18 cellular contexts compared by ENCODE assay signal in genomic region chr11:125368757-125369156, GRCh38.
DNase-seq lines count a peak whose midpoint lies in the region; ATAC-seq, FAIRE-seq and TF ChIP-seq lines count a peak whose summit lies in the region.
"Had no signal": no experiment of that assay in that cellular context is flagged by ENCODE, and none has a peak within 500 bp of the region (broad histone marks: within the 10 kb centered on the region; RNA-seq: fewer than 3 reads in every experiment).

No MANE protein-coding gene starts in this region.

- no peaks in the 10 kb centered on the region for H3K27me3 ChIP-seq in right cardiac atrium (ENCODE audit: control insufficient read depth, insufficient read depth)
- no peaks in the 10 kb centered on the region for H3K27me3 ChIP-seq in bronchial epithelial cell (ENCODE audit: control insufficient read depth, insufficient read depth, low read length)
- H3K27me3 ChIP-seq in gastrocnemius medialis = no peaks in the 10 kb centered on the region

- peaks cover 32% of the 10 kb centered on the region for H3K27me3 Mint-ChIP-seq in activated CD4-positive, alpha-beta T cell treated with anti-CD3 and anti-CD28 coated beads, Interleukin-2, amount 10 ng/mL, durations not matched to agents 7 days and 5 days

- DNase-seq in right cardiac atrium (no peak), cardiac septum (ENCODE audit: low spot score) (no peak), bronchial epithelial cell (ENCODE audit: low read depth) (no peak), gastrocnemius medialis (no peak), caudate nucleus (lab: John Stamatoyannopoulos, UW) (no peak)
- no peak for DNase-seq in activated T-cell treated with anti-CD3 and anti-CD28 coated beads, Interleukin-2, amount 50 U/mL, for 1 hour
- DNase-seq in activated CD4-positive, alpha-beta T cell treated with anti-CD3 and anti-CD28 coated beads, Interleukin-2, amount 10 ng/mL, durations not matched to agents 7 days and 5 days = no peak
- DNase-seq: C1 segment of cervical spinal cord; Calu3; CD4-positive, alpha-beta memory T cell; COR-L47; DMS153; DND-41; GOT3; H7; HCEC 1CT had no signal

- H3K27ac ChIP-seq in right cardiac atrium (ENCODE audit: low read length) (peak overlapping the region; percentile 0), gastrocnemius medialis (peak overlapping the region; percentile 23 to 41 (median 30)), caudate nucleus (ENCODE audit: low read depth, low read length) (no peak overlapping the region)

- no peaks in the 10 kb centered on the region for H3K36me3 Mint-ChIP-seq in activated CD4-positive, alpha-beta T cell treated with anti-CD3 and anti-CD28 coated beads, Interleukin-2, amount 10 ng/mL, durations not matched to agents 7 days and 5 days (ENCODE audit: low read depth)
- H3K36me3 Mint-ChIP-seq: CD4-positive, alpha-beta memory T cell had no signal

- POLR2A ChIA-PET in activated CD4-positive, alpha-beta T cell treated with anti-CD3 and anti-CD28 coated beads, Interleukin-2, amount 10 ng/mL, durations not matched to agents 7 days and 5 days (lab: Charles Lee) = no interaction called here

- 75% methylated on average over 4 of the region's 4 CpGs for WGBS in right cardiac atrium

- H3K4me1 Mint-ChIP-seq in activated CD4-positive, alpha-beta T cell treated with anti-CD3 and anti-CD28 coated beads, Interleukin-2, amount 10 ng/mL, durations not matched to agents 7 days and 5 days = no peaks in the 10 kb centered on the region

- intact Hi-C loops in right cardiac atrium (cut with DNase I) = no loop called here
- intact Hi-C loops in cardiac septum (cut with DNase I) = no loop called here
- intact Hi-C loops in gastrocnemius medialis (cut with DNase I; ENCODE audit: low total_unique reads) = no loop called here

- H3K4me1 ChIP-seq in right cardiac atrium (ENCODE audit: control insufficient read depth, insufficient read depth, low read length) (peaks cover 6% of the 10 kb centered on the region), gastrocnemius medialis (peaks cover 19 to 24% of the 10 kb centered on the region in 2 donors)

- H3K9me3 Mint-ChIP-seq in activated CD4-positive, alpha-beta T cell treated with anti-CD3 and anti-CD28 coated beads, Interleukin-2, amount 10 ng/mL, durations not matched to agents 7 days and 5 days = no peaks in the 10 kb centered on the region
- H3K9me3 Mint-ChIP-seq: CD4-positive, alpha-beta memory T cell had no signal

- H3K4me3 ChIP-seq in right cardiac atrium (ENCODE audit: low read length) (no peak overlapping the region), bronchial epithelial cell (ENCODE audit: low read depth, low read length) (no peak overlapping the region), gastrocnemius medialis (no peak overlapping the region)

- H3K27ac Mint-ChIP-seq in activated CD4-positive, alpha-beta T cell treated with anti-CD3 and anti-CD28 coated beads, Interleukin-2, amount 10 ng/mL, durations not matched to agents 7 days and 5 days = no peak overlapping the region
- H3K27ac Mint-ChIP-seq: CD4-positive, alpha-beta memory T cell had no signal

- H3K9me3 ChIP-seq in right cardiac atrium (ENCODE audit: control insufficient read depth, low read length) (no peaks in the 10 kb centered on the region), gastrocnemius medialis (no peaks in the 10 kb centered on the region)

- H3K36me3 ChIP-seq in bronchial epithelial cell (ENCODE audit: control insufficient read depth, insufficient read depth, low read length) = no peaks in the 10 kb centered on the region
- no peaks in the 10 kb centered on the region for H3K36me3 ChIP-seq in gastrocnemius medialis

- CTCF ChIA-PET in activated CD4-positive, alpha-beta T cell treated with anti-CD3 and anti-CD28 coated beads, Interleukin-2, amount 10 ng/mL, durations not matched to agents 7 days and 5 days (lab: Charles Lee) = no interaction called here

- no peak for TF ChIP-seq POLR2A in gastrocnemius medialis (IDR thresholded peaks at IDR 0.05)

- in situ Hi-C loops in gastrocnemius medialis (cut with MboI; ENCODE audit: low sequenced_read_pairs in 4 of 4) = no loop called here

- TF ChIP-seq CTCF in bronchial epithelial cell (IDR thresholded peaks at IDR 0.05; ENCODE audit: insufficient read depth, low read length, severe bottlenecking) (no peak), gastrocnemius medialis (IDR thresholded peaks at IDR 0.05 in 4 of 5, conservative IDR thresholded peaks at IDR 0.05 in 1 of 5) (no peak)

- no peak overlapping the region for H3K4me3 Mint-ChIP-seq in activated CD4-positive, alpha-beta T cell treated with anti-CD3 and anti-CD28 coated beads, Interleukin-2, amount 10 ng/mL, durations not matched to agents 7 days and 5 days
- H3K4me3 Mint-ChIP-seq: CD4-positive, alpha-beta memory T cell had no signal

- ATAC-seq in right cardiac atrium = no peak
- ATAC-seq in gastrocnemius medialis = no peak

- FAIRE-seq in bronchial epithelial cell (lab: Jason Lieb, UNC) = peak; percentile 70
- FAIRE-seq: G401.6, GM12892 had no signal
